ENCODE assay signal across 11 cellular contexts in genomic region chr12:62744551-62744950, GRCh38.
DNase-seq lines count a peak whose midpoint lies in the region; ATAC-seq, FAIRE-seq and TF ChIP-seq lines count a peak whose summit lies in the region.
"Had no signal": no experiment of that assay in that cellular context is flagged by ENCODE, and none has a peak within 500 bp of the region (broad histone marks: within the 10 kb centered on the region; RNA-seq: fewer than 3 reads in every experiment).

No MANE protein-coding gene starts in this region.

- H3K36me3 ChIP-seq in right atrium auricular region (no peaks in the 10 kb centered on the region), upper lobe of right lung (no peaks in the 10 kb centered on the region)

- H3K9me3 ChIP-seq in right atrium auricular region: no peaks in the 10 kb centered on the region
- no peaks in the 10 kb centered on the region for H3K9me3 ChIP-seq in upper lobe of right lung

- peak; percentile 48 for ATAC-seq in Right ventricle myocardium inferior
- ATAC-seq in upper lobe of right lung: peak; percentile 87
- ATAC-seq in HG02588 (IDR thresholded peaks at IDR 0.05; ENCODE audit: unreplicated experiment): no peak
- ATAC-seq: activated T-cell treated with anti-CD3 and anti-CD28 coated beads, Interleukin-2, amount 50 U/mL, for 72 hours had no signal

- H3K27me3 ChIP-seq in right atrium auricular region (no peaks in the 10 kb centered on the region), upper lobe of right lung (no peaks in the 10 kb centered on the region)

- no peak for FAIRE-seq in frontal cortex (lab: Jason Lieb, UNC)
- FAIRE-seq: A204.1, colon had no signal

- H3K4me3 ChIP-seq in right atrium auricular region (no peak overlapping the region), upper lobe of right lung (no peak overlapping the region)

- POLR2A ChIA-PET in HEK293T (lab: Yijun Ruan, JAX): no interaction called here

- CTCF ChIA-PET in HEK293T (lab: Yijun Ruan, JAX): no interaction called here

- TF ChIP-seq CTCF in right atrium auricular region (IDR thresholded peaks at IDR 0.05): no peak
- no peak for TF ChIP-seq CTCF in upper lobe of right lung (IDR thresholded peaks at IDR 0.05)

- H3K4me1 ChIP-seq in right atrium auricular region (no peaks in the 10 kb centered on the region), upper lobe of right lung (no peaks in the 10 kb centered on the region)

- no peak overlapping the region for H3K27ac ChIP-seq in right atrium auricular region
- H3K27ac ChIP-seq in upper lobe of right lung: no peak overlapping the region

- DNase-seq in Right ventricle myocardium inferior (ENCODE audit: missing footprints) (no peak), right atrium auricular region (ENCODE audit: low spot score) (no peak), NOMO-1 treated with DMSO at 0.1 percent for 48 hours (lab: John Stamatoyannopoulos, UW; ENCODE audit: unreplicated experiment) (peak; percentile 79), glomerular visceral epithelial cell (ENCODE audit: extremely low spot score) (peak; percentile 87), upper lobe of right lung (no peak), HEK293T (ENCODE audit: extremely low spot score) (no peak), frontal cortex (ENCODE audit: low spot score in 2 of 2) (no peak)
- DNase-seq: activated T-cell treated with anti-CD3 and anti-CD28 coated beads, Interleukin-2, amount 50 U/mL, for 72 hours had no signal

- intact Hi-C loops in Right ventricle myocardium inferior (cut with DNase I) (no loop called here), upper lobe of right lung (cut with DNase I) (no loop called here)

TF ChIP-seq in HEK293T, 16 proteins besides CTCF, POLR2A, EP300 and RAD21:
- TF ChIP-seq TARDBP (IDR thresholded peaks at IDR 0.05) (no peak), BHLHE40 (IDR thresholded peaks at IDR 0.05; ENCODE audit: borderline replicate concordance) (no peak), FOXK2 (IDR thresholded peaks at IDR 0.05) (no peak), FOXA1 (IDR thresholded peaks at IDR 0.05) (no peak), FOXM1 (IDR thresholded peaks at IDR 0.05; ENCODE audit: borderline replicate concordance) (no peak), PKNOX1 (IDR thresholded peaks at IDR 0.05) (no peak), CTBP1 (IDR thresholded peaks at IDR 0.05; ENCODE audit: borderline replicate concordance) (no peak), ZNF384 (IDR thresholded peaks at IDR 0.05) (no peak), SP1 (IDR thresholded peaks at IDR 0.05) (no peak), HDGF (IDR thresholded peaks at IDR 0.05; ENCODE audit: borderline replicate concordance) (no peak), SUZ12 (IDR thresholded peaks at IDR 0.05) (no peak)

Comparison
In these comparisons a context has a peak if more than half of its experiments do, and no peak if none do; other contexts are left out.
1. DNase-seq: peak in NOMO-1 treated with DMSO at 0.1 percent for 48 hours (single experiment) and glomerular visceral epithelial cell (single experiment); none in Right ventricle myocardium inferior (single experiment), right atrium auricular region (single experiment), upper lobe of right lung (single experiment), HEK293T (single experiment) and frontal cortex (0 of 2).